9 cellular contexts compared by ENCODE assay signal in genomic region chr19:43902399-43902798, GRCh38. TPM values are rescaled to one million over a fixed set of nuclear protein-coding genes. Genes with fewer than 3 reads are reported as not detected.
A peak's percentile ranks its signal among the peaks of the same experiment; 100 is the strongest.
DNase-seq lines count a peak whose midpoint lies in the region; ATAC-seq and TF ChIP-seq lines count a peak whose summit lies in the region.
"Had no signal": no experiment of that assay in that cellular context is flagged by ENCODE, and none has a peak within 500 bp of the region (broad histone marks: within the 10 kb centered on the region; RNA-seq: fewer than 3 reads in every experiment).

No MANE protein-coding gene starts in this region.

- CTCF ChIA-PET in CD8-positive, alpha-beta T cell (lab: Charles Lee) = no interaction called here

- peak overlapping the region; percentile 93 for H2AFZ ChIP-seq in neuron (ENCODE audit: low read depth, low read length)

- DNase-seq in CD8-positive, alpha-beta T cell = no peak
- no peak for DNase-seq in MG63
- DNase-seq in stimulated activated CD4-positive, alpha-beta T cell treated with anti-CD3 and anti-CD28 coated beads, Interleukin-15, amount 100 ng/mL, for 24 hours = no peak
- no peak for DNase-seq in NCI-H2107 treated with DMSO at 0.1 percent for 48 hours (lab: John Stamatoyannopoulos, UW; ENCODE audit: unreplicated experiment)
- no peak for DNase-seq in DMS79 (lab: John Stamatoyannopoulos, UW)
- DNase-seq in iPS-NIHi11 (ENCODE audit: low spot score) = no peak
- DNase-seq: NCI-H1048 had no signal

- H3K36me3 Mint-ChIP-seq in CD8-positive, alpha-beta T cell = peaks cover 62% of the 10 kb centered on the region

- no peaks in the 10 kb centered on the region for H3K27me3 ChIP-seq in CD8-positive, alpha-beta T cell (ENCODE audit: insufficient read depth, low read length)
- H3K27me3 ChIP-seq in MG63 (no peaks in the 10 kb centered on the region), endocrine pancreas (ENCODE audit: control insufficient read depth, insufficient read depth, low read length) (no peaks in the 10 kb centered on the region), neuron (ENCODE audit: insufficient read depth, low read length) (no peaks in the 10 kb centered on the region)

- peaks cover 26% of the 10 kb centered on the region for H3K4me1 Mint-ChIP-seq in CD8-positive, alpha-beta T cell (ENCODE audit: low read depth)

- TF ChIP-seq CTCF in CD8-positive, alpha-beta T cell (IDR thresholded peaks at IDR 0.05) = no peak

- intact Hi-C loops in CD8-positive, alpha-beta T cell (cut with DNase I, micrococcal nuclease) = no loop called here

- no peaks in the 10 kb centered on the region for H3K36me3 ChIP-seq in CD8-positive, alpha-beta T cell (ENCODE audit: insufficient read depth, low read length)
- H3K36me3 ChIP-seq in MG63 (peaks cover 3% of the 10 kb centered on the region; the same call in 1 of the 2 replicates), endocrine pancreas (ENCODE audit: control insufficient read depth, insufficient read depth, low read length) (no peaks in the 10 kb centered on the region), neuron (ENCODE audit: insufficient read depth, low read length) (peaks cover 8% of the 10 kb centered on the region)

- POLR2A ChIA-PET in CD8-positive, alpha-beta T cell (lab: Charles Lee) = no interaction called here

- H3K9me3 Mint-ChIP-seq in CD8-positive, alpha-beta T cell = peaks cover 63% of the 10 kb centered on the region

- peaks cover 8% of the 10 kb centered on the region for H3K9me3 ChIP-seq in CD8-positive, alpha-beta T cell (ENCODE audit: low read length)
- H3K9me3 ChIP-seq in MG63 (peaks cover 29% of the 10 kb centered on the region), endocrine pancreas (ENCODE audit: control insufficient read depth, low read length) (peaks cover 7% of the 10 kb centered on the region), neuron (ENCODE audit: low read length) (peaks cover 27% of the 10 kb centered on the region)

- H3K27ac ChIP-seq in CD8-positive, alpha-beta T cell (ENCODE audit: low read depth, low read length) = no peak overlapping the region

- no peaks in the 10 kb centered on the region for H3K27me3 Mint-ChIP-seq in CD8-positive, alpha-beta T cell (ENCODE audit: low read depth)

- H3K4me1 ChIP-seq in CD8-positive, alpha-beta T cell (ENCODE audit: insufficient read depth, low read length) = no peaks in the 10 kb centered on the region
- no peaks in the 10 kb centered on the region for H3K4me1 ChIP-seq in endocrine pancreas (ENCODE audit: control insufficient read depth, insufficient read depth, low read length)
- H3K4me1 ChIP-seq in neuron (ENCODE audit: insufficient read depth, low read length) = peaks cover 5% of the 10 kb centered on the region

- H3K4me3 ChIP-seq in CD8-positive, alpha-beta T cell (ENCODE audit: low read depth, low read length) = peak overlapping the region; percentile 78
- peak overlapping the region; percentile 58; the same call in 1 of the 2 replicates for H3K4me3 ChIP-seq in MG63
- H3K4me3 ChIP-seq in endocrine pancreas (ENCODE audit: control insufficient read depth, insufficient read depth, low read length) = peak overlapping the region; percentile 80
- peak overlapping the region; percentile 50 for H3K4me3 ChIP-seq in neuron (ENCODE audit: low read length)

- ATAC-seq in CD8-positive, alpha-beta T cell = no peak

- H3K4me3 Mint-ChIP-seq in CD8-positive, alpha-beta T cell = peak overlapping the region; percentile 91

- no peak overlapping the region for H3K9ac ChIP-seq in endocrine pancreas (ENCODE audit: control insufficient read depth, insufficient read depth, low read length)

- no peak overlapping the region for H3K27ac Mint-ChIP-seq in CD8-positive, alpha-beta T cell

RNA-seq across cellular contexts. Expression of gene ZNF404, which starts 18.6 kb away (rescaled TPM):
- under 1 TPM in 1 of 2 experiments, not detected in 1; 0.16 TPM for total RNA-seq in CD8-positive, alpha-beta T cell
- 0.76 and 1.9 TPM in 2 replicates for total RNA-seq in MG63 (2014; rRNA removed; shearing (Covaris generic); ENCODE audit: low replicate concordance)

RNA-seq across cellular contexts. Expression of gene ZNF45, which starts 32.7 kb away (rescaled TPM):
- 1 to 10 TPM; 6.2 to 7.8 TPM for total RNA-seq in CD8-positive, alpha-beta T cell
- total RNA-seq in MG63 (2014; rRNA removed; shearing (Covaris generic); ENCODE audit: low replicate concordance) = 6.8 and 8.6 TPM in 2 replicates

RNA-seq across cellular contexts. Expression of gene ZNF221, which starts 48.6 kb away (rescaled TPM):
- total RNA-seq in CD8-positive, alpha-beta T cell = under 1 TPM; 0.24 to 0.25 TPM
- 1.4 and 1.6 TPM in 2 replicates for total RNA-seq in MG63 (2014; rRNA removed; shearing (Covaris generic); ENCODE audit: low replicate concordance)
